12 cellular contexts compared by ENCODE assay signal in the genomic region with DNA sequence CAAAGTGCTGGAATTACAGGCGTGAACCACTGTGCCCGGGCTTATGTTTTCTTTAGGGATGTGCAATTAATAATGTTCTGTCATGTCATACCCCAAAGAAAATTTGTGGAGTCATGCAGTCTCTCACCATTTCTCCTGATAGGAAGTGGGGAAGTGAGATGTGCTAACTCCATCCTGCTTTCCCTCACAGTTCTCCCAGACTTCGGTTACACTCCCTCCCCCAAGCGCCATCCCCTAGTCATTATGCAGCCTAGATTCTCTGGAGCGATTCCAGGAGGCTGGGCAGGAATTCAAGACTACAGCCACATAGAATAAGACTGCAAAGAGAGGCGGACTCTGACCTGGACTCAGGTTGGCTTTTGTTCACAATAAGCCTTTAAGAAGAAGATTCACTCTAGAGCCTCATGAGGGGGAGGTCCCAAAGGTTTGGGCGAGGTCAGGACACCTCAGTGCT.
DNase-seq lines count a peak whose midpoint lies in the region; ATAC-seq and TF ChIP-seq lines count a peak whose summit lies in the region.
"Had no signal": no experiment of that assay in that cellular context is flagged by ENCODE, and none has a peak within 500 bp of the region (broad histone marks: within the 10 kb centered on the region; RNA-seq: fewer than 3 reads in every experiment).

No MANE protein-coding gene starts in this region.

- peaks cover 25% of the 10 kb centered on the region for H3K4me1 Mint-ChIP-seq in GM23338
- H3K4me1 Mint-ChIP-seq: activated B cell treated with CpG ODN at 0.5 μM for 24 hours; activated naive CD4-positive, alpha-beta T cell treated with anti-CD3 and anti-CD28 coated beads, Interleukin-2, amount 50 U/mL, for 24 hours had no signal

- H3K9me3 Mint-ChIP-seq in GM23338, result no peaks in the 10 kb centered on the region
- H3K9me3 Mint-ChIP-seq: activated B cell treated with CpG ODN at 0.5 μM for 24 hours; activated naive CD4-positive, alpha-beta T cell treated with anti-CD3 and anti-CD28 coated beads, Interleukin-2, amount 50 U/mL, for 24 hours had no signal

- 46 to 61% (median 51%) methylated on average over 7 of the region's 7 CpGs for WGBS in ovary, 3 donors

- H3K27ac ChIP-seq in GM23338 (ENCODE audit: low read depth) (no peak overlapping the region), ovary (no peak overlapping the region), foreskin keratinocyte (no peak overlapping the region)

- H3K36me3 ChIP-seq in GM23338 (ENCODE audit: insufficient read depth), result no peaks in the 10 kb centered on the region
- H3K36me3 ChIP-seq in ovary, result no peaks in the 10 kb centered on the region

- no peaks in the 10 kb centered on the region for H3K9me3 ChIP-seq in ovary

- H4K20me1 ChIP-seq in GM23338 (replicated peaks; ENCODE audit: insufficient read depth), result no peaks in the 10 kb centered on the region

- TF ChIP-seq EP300 in ovary (IDR thresholded peaks at IDR 0.05), result no peak

- CTCF ChIA-PET in GM10248 (lab: Yijun Ruan, JAX), result no interaction called here

- no peak for DNase-seq in GM23338 (ENCODE audit: low spot score)
- DNase-seq in NCI-H460 (ENCODE audit: extremely low read depth, low read depth), result peak; percentile 9
- DNase-seq in fibroblast of mammary gland (ENCODE audit: low read depth), result peak; percentile 89
- peak; percentile 38 to 63 (median 59) for DNase-seq in ovary
- DNase-seq in GM10248 (ENCODE audit: extremely low spot score), result no peak
- DNase-seq in foreskin keratinocyte, result no peak
- no peak for DNase-seq in stimulated activated naive CD4-positive, alpha-beta T cell (lab: John Stamatoyannopoulos, UW)
- DNase-seq: activated B cell treated with CpG ODN at 0.5 μM for 24 hours, glutamatergic neuron had no signal

- H3K27ac Mint-ChIP-seq in GM23338, result no peak overlapping the region; the same call in 1 of the 2 replicates
- H3K27ac Mint-ChIP-seq: activated B cell treated with CpG ODN at 0.5 μM for 24 hours; activated naive CD4-positive, alpha-beta T cell treated with anti-CD3 and anti-CD28 coated beads, Interleukin-2, amount 50 U/mL, for 24 hours; progenitor cell of endocrine pancreas had no signal

- H3K9me2 ChIP-seq in GM23338 (ENCODE audit: insufficient read depth), result no peaks in the 10 kb centered on the region

- TF ChIP-seq CTCF in GM23338 (conservative IDR thresholded peaks at IDR 0.05; ENCODE audit: low read depth in 2 of 2) (no peak), fibroblast of mammary gland (conservative IDR thresholded peaks at IDR 0.05; ENCODE audit: control insufficient read depth, insufficient read depth, low read depth, low read length) (no peak), ovary (IDR thresholded peaks at IDR 0.05) (no peak), GM10248 (IDR thresholded peaks at IDR 0.05; ENCODE audit: control extremely low read depth, extremely low read depth, low read depth, missing control alignments) (no peak), foreskin keratinocyte (conservative IDR thresholded peaks at IDR 0.05) (no peak)

- no peak for ATAC-seq in GM23338
- no peak for ATAC-seq in GM19463 (IDR thresholded peaks at IDR 0.05; ENCODE audit: unreplicated experiment)
- no peak for ATAC-seq in foreskin keratinocyte

- no peaks in the 10 kb centered on the region for H3F3A ChIP-seq in GM23338 (replicated peaks; ENCODE audit: low read depth)

- H3K4me1 ChIP-seq in GM23338 (ENCODE audit: insufficient read depth), result peaks cover 8% of the 10 kb centered on the region; the same call in 1 of the 2 replicates
- H3K4me1 ChIP-seq in ovary (ENCODE audit: insufficient read depth), result no peaks in the 10 kb centered on the region
- no peaks in the 10 kb centered on the region for H3K4me1 ChIP-seq in foreskin keratinocyte

- peak overlapping the region; percentile 63; the same call in 1 of the 2 replicates for H2AFZ ChIP-seq in GM23338

- no peak overlapping the region for H3K4me3 ChIP-seq in GM23338
- no peak overlapping the region for H3K4me3 ChIP-seq in fibroblast of mammary gland (ENCODE audit: control insufficient read depth, low read depth, low read length)
- no peak overlapping the region for H3K4me3 ChIP-seq in ovary

- no peak overlapping the region for H3K4me2 ChIP-seq in GM23338

- POLR2A ChIA-PET in GM10248 (lab: Yijun Ruan, JAX), result no interaction called here

- no peak overlapping the region for H3K4me3 Mint-ChIP-seq in GM23338
- H3K4me3 Mint-ChIP-seq: activated B cell treated with CpG ODN at 0.5 μM for 24 hours; activated naive CD4-positive, alpha-beta T cell treated with anti-CD3 and anti-CD28 coated beads, Interleukin-2, amount 50 U/mL, for 24 hours had no signal

- H3K79me2 ChIP-seq in GM23338 (replicated peaks; ENCODE audit: insufficient read depth), result no peaks in the 10 kb centered on the region

- peaks cover 1% of the 10 kb centered on the region for H3K27me3 Mint-ChIP-seq in GM23338 (ENCODE audit: insufficient read depth, low read depth, poor library complexity)
- H3K27me3 Mint-ChIP-seq: activated naive CD4-positive, alpha-beta T cell treated with anti-CD3 and anti-CD28 coated beads, Interleukin-2, amount 50 U/mL, for 24 hours; progenitor cell of endocrine pancreas had no signal

- H3K27me3 ChIP-seq in GM23338 (ENCODE audit: insufficient read depth), result no peaks in the 10 kb centered on the region
- H3K27me3 ChIP-seq in ovary, result no peaks in the 10 kb centered on the region
- no peaks in the 10 kb centered on the region for H3K27me3 ChIP-seq in foreskin keratinocyte

- intact Hi-C loops in ovary (cut with DNase I), result no loop called here

- no peak for TF ChIP-seq POLR2A in ovary (IDR thresholded peaks at IDR 0.05)

- no peaks in the 10 kb centered on the region; the same call in 2 of the 3 replicates for H3K36me3 Mint-ChIP-seq in GM23338 (ENCODE audit: low read depth)
- H3K36me3 Mint-ChIP-seq: activated naive CD4-positive, alpha-beta T cell treated with anti-CD3 and anti-CD28 coated beads, Interleukin-2, amount 50 U/mL, for 24 hours had no signal

TF ChIP-seq in GM23338, 12 proteins besides CTCF, POLR2A, EP300 and RAD21 (continues in another document):
- TF ChIP-seq, protein P1, sequence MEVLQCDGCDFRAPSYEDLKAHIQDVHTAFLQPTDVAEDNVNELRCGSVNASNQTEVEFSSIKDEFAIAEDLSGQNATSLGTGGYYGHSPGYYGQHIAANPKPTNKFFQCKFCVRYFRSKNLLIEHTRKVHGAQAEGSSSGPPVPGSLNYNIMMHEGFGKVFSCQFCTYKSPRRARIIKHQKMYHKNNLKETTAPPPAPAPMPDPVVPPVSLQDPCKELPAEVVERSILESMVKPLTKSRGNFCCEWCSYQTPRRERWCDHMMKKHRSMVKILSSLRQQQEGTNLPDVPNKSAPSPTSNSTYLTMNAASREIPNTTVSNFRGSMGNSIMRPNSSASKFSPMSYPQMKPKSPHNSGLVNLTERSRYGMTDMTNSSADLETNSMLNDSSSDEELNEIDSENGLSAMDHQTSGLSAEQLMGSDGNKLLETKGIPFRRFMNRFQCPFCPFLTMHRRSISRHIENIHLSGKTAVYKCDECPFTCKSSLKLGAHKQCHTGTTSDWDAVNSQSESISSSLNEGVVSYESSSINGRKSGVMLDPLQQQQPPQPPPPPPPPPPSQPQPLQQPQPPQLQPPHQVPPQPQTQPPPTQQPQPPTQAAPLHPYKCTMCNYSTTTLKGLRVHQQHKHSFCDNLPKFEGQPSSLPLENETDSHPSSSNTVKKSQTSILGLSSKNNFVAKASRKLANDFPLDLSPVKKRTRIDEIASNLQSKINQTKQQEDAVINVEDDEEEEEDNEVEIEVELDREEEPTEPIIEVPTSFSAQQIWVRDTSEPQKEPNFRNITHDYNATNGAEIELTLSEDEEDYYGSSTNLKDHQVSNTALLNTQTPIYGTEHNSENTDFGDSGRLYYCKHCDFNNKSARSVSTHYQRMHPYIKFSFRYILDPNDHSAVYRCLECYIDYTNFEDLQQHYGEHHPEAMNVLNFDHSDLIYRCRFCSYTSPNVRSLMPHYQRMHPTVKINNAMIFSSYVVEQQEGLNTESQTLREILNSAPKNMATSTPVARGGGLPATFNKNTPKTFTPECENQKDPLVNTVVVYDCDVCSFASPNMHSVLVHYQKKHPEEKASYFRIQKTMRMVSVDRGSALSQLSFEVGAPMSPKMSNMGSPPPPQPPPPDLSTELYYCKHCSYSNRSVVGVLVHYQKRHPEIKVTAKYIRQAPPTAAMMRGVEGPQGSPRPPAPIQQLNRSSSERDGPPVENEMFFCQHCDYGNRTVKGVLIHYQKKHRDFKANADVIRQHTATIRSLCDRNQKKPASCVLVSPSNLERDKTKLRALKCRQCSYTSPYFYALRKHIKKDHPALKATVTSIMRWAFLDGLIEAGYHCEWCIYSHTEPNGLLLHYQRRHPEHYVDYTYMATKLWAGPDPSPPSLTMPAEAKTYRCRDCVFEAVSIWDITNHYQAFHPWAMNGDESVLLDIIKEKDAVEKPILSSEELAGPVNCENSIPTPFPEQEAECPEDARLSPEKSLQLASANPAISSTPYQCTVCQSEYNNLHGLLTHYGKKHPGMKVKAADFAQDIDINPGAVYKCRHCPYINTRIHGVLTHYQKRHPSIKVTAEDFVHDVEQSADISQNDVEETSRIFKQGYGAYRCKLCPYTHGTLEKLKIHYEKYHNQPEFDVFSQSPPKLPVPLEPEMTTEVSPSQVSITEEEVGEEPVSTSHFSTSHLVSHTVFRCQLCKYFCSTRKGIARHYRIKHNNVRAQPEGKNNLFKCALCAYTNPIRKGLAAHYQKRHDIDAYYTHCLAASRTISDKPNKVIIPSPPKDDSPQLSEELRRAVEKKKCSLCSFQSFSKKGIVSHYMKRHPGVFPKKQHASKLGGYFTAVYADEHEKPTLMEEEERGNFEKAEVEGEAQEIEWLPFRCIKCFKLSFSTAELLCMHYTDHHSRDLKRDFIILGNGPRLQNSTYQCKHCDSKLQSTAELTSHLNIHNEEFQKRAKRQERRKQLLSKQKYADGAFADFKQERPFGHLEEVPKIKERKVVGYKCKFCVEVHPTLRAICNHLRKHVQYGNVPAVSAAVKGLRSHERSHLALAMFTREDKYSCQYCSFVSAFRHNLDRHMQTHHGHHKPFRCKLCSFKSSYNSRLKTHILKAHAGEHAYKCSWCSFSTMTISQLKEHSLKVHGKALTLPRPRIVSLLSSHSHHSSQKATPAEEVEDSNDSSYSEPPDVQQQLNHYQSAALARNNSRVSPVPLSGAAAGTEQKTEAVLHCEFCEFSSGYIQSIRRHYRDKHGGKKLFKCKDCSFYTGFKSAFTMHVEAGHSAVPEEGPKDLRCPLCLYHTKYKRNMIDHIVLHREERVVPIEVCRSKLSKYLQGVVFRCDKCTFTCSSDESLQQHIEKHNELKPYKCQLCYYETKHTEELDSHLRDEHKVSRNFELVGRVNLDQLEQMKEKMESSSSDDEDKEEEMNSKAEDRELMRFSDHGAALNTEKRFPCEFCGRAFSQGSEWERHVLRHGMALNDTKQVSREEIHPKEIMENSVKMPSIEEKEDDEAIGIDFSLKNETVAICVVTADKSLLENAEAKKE (CRISPR knock-in tag; IDR thresholded peaks at IDR 0.05), result no peak
- TF ChIP-seq ZNF114 (CRISPR knock-in tag; IDR thresholded peaks at IDR 0.05) (no peak), STAT1 (IDR thresholded peaks at IDR 0.05; ENCODE audit: unreplicated experiment) (no peak), ZNF331 (CRISPR knock-in tag; IDR thresholded peaks at IDR 0.05; ENCODE audit: low read depth) (no peak), EZH2 (IDR thresholded peaks at IDR 0.05; ENCODE audit: low read depth, unreplicated experiment) (no peak), EZH2phosphoT487 (IDR thresholded peaks at IDR 0.05; ENCODE audit: unreplicated experiment) (no peak), NANOG (IDR thresholded peaks at IDR 0.05; ENCODE audit: borderline replicate concordance) (no peak)

Comparison
In these comparisons a context has a peak if more than half of its experiments do, and no peak if none do; other contexts are left out.
1. DNase-seq: peak in NCI-H460 (single experiment), fibroblast of mammary gland (single experiment) and ovary (5 of 5); none in GM23338 (single experiment), GM10248 (single experiment), foreskin keratinocyte (0 of 2) and stimulated activated naive CD4-positive, alpha-beta T cell (0 of 6).